ENCODE assay signal across 20 cellular contexts in the genomic region with DNA sequence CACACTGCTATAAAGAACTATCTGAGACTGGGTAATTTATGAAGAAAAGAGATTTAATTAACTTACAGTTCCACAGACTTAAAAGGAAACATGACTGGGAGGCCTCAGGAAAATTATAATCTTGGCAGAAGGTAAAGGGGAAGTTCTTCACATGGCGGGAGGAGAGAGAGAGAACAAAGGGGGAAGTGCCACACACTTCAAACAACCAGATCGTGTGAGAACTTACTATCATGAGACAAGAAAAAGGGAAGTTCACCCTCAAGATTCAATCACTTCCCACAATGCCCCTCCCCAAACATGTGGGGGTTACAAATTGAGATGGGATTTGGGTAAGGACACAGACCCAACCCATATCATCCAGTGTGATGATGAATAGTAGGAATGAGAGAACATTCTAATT.
A peak's percentile ranks its signal among the peaks of the same experiment; 100 is the strongest.
DNase-seq lines count a peak whose midpoint lies in the region; ATAC-seq and TF ChIP-seq lines count a peak whose summit lies in the region.
"Had no signal": no experiment of that assay in that cellular context is flagged by ENCODE, and none has a peak within 500 bp of the region (broad histone marks: within the 10 kb centered on the region; RNA-seq: fewer than 3 reads in every experiment).

No MANE protein-coding gene starts in this region.

- no peak overlapping the region for H3K27ac ChIP-seq in HL-60 (replicated peaks)
- H3K27ac ChIP-seq: GM23248, Peyer's patch had no signal

- H3K4me3 Mint-ChIP-seq in stimulated activated naive B cell treated with anti-CD40 and anti-IgM and Interleukin-4, amounts not matched to agents 10 μg/mL and 1 μg/mL and 100 μg/mL, for 72 hours = no peak overlapping the region
- no peak overlapping the region for H3K4me3 Mint-ChIP-seq in osteocyte (ENCODE audit: unreplicated experiment)
- H3K4me3 Mint-ChIP-seq: CD4-positive, CD25-positive, alpha-beta regulatory T cell had no signal

- no peaks in the 10 kb centered on the region for H3K27me3 ChIP-seq in HL-60 (ENCODE audit: insufficient read depth, poor library complexity, severe bottlenecking)
- H3K27me3 ChIP-seq: Peyer's patch had no signal

- no peak overlapping the region for H3K4me3 ChIP-seq in HL-60 (replicated peaks; ENCODE audit: insufficient read depth, low read length)
- H3K4me3 ChIP-seq: GM23248, Peyer's patch had no signal

- H3K4me1 Mint-ChIP-seq in stimulated activated naive B cell treated with anti-CD40 and anti-IgM and Interleukin-4, amounts not matched to agents 10 μg/mL and 1 μg/mL and 100 μg/mL, for 72 hours = no peaks in the 10 kb centered on the region
- no peaks in the 10 kb centered on the region for H3K4me1 Mint-ChIP-seq in osteocyte (ENCODE audit: unreplicated experiment)
- H3K4me1 Mint-ChIP-seq: CD4-positive, CD25-positive, alpha-beta regulatory T cell had no signal

- TF ChIP-seq CTCF in HL-60 (IDR thresholded peaks at IDR 0.05; ENCODE audit: insufficient read depth, low read length) (no peak), osteocyte (IDR thresholded peaks at IDR 0.05) (no peak)

- no peak overlapping the region for H3K27ac Mint-ChIP-seq in stimulated activated naive B cell treated with anti-CD40 and anti-IgM and Interleukin-4, amounts not matched to agents 10 μg/mL and 1 μg/mL and 100 μg/mL, for 72 hours
- H3K27ac Mint-ChIP-seq in osteocyte (ENCODE audit: unreplicated experiment) = no peak overlapping the region
- H3K27ac Mint-ChIP-seq: CD4-positive, CD25-positive, alpha-beta regulatory T cell had no signal

- peak; percentile 50 to 68 for ATAC-seq in stimulated activated naive B cell treated with anti-CD40 and anti-IgM and Interleukin-4, amounts not matched to agents 10 μg/mL and 1 μg/mL and 100 μg/mL, for 72 hours (replicated peaks)
- ATAC-seq in GM18502 (IDR thresholded peaks at IDR 0.05; ENCODE audit: poor library complexity, unreplicated experiment) = no peak
- ATAC-seq: Right ventricle myocardium inferior had no signal

- H3K27me3 Mint-ChIP-seq in stimulated activated naive B cell treated with anti-CD40 and anti-IgM and Interleukin-4, amounts not matched to agents 10 μg/mL and 1 μg/mL and 100 μg/mL, for 72 hours = no peaks in the 10 kb centered on the region
- no peaks in the 10 kb centered on the region for H3K27me3 Mint-ChIP-seq in osteocyte (ENCODE audit: unreplicated experiment)
- H3K27me3 Mint-ChIP-seq: CD4-positive, CD25-positive, alpha-beta regulatory T cell had no signal

- peaks cover 0 to 3% of the 10 kb centered on the region in 2 donors for H3K36me3 Mint-ChIP-seq in stimulated activated naive B cell treated with anti-CD40 and anti-IgM and Interleukin-4, amounts not matched to agents 10 μg/mL and 1 μg/mL and 100 μg/mL, for 72 hours
- H3K36me3 Mint-ChIP-seq in osteocyte (ENCODE audit: unreplicated experiment) = no peaks in the 10 kb centered on the region
- H3K36me3 Mint-ChIP-seq: CD4-positive, CD25-positive, alpha-beta regulatory T cell had no signal

- H3K9me3 Mint-ChIP-seq in stimulated activated naive B cell treated with anti-CD40 and anti-IgM and Interleukin-4, amounts not matched to agents 10 μg/mL and 1 μg/mL and 100 μg/mL, for 72 hours = peaks cover 12 to 13% of the 10 kb centered on the region in 2 donors
- H3K9me3 Mint-ChIP-seq in osteocyte (ENCODE audit: unreplicated experiment) = peaks cover 19% of the 10 kb centered on the region

- DNase-seq in HL-60 (ENCODE audit: low read depth in 1 of 2, low spot score in 1 of 2) = peak; percentile 13 to 74
- peak; percentile 7 for DNase-seq in NAMALWA (ENCODE audit: low spot score)
- DNase-seq in SKM-1 (lab: John Stamatoyannopoulos, UW; ENCODE audit: unreplicated experiment) = peak; percentile 17
- DNase-seq in stimulated activated naive B cell treated with anti-CD40 and anti-IgM and Interleukin-4, amounts not matched to agents 10 μg/mL and 1 μg/mL and 100 μg/mL, for 72 hours = no peak
- DNase-seq in NCI-H2196 (lab: John Stamatoyannopoulos, UW; ENCODE audit: unreplicated experiment) = no peak
- DNase-seq in osteocyte (ENCODE audit: extremely low spot score, unreplicated experiment) = no peak
- DNase-seq: ACHN; Calu3; CD4-positive, CD25-positive, alpha-beta regulatory T cell; DMS53; GM23248; HCEC 1CT; NCI-H1930; NCI-H446; NCI-H69; NK-92 treated with Interleukin-12 subunit alpha and Interleukin-12 subunit beta, amount 100 ng/mL, for 24 hours; Peyer's patch; SK-N-SH had no signal

Comparison
In these comparisons a context has a peak if more than half of its experiments do, and no peak if none do; other contexts are left out.
1. DNase-seq: peak in HL-60 (2 of 2), NAMALWA (single experiment) and SKM-1 (single experiment); none in stimulated activated naive B cell treated with anti-CD40 and anti-IgM and Interleukin-4, amounts not matched to agents 10 μg/mL and 1 μg/mL and 100 μg/mL, for 72 hours (single experiment), NCI-H2196 (single experiment) and osteocyte (single experiment).